ENCODE assay signal across 1 cellular context in the genomic region with DNA sequence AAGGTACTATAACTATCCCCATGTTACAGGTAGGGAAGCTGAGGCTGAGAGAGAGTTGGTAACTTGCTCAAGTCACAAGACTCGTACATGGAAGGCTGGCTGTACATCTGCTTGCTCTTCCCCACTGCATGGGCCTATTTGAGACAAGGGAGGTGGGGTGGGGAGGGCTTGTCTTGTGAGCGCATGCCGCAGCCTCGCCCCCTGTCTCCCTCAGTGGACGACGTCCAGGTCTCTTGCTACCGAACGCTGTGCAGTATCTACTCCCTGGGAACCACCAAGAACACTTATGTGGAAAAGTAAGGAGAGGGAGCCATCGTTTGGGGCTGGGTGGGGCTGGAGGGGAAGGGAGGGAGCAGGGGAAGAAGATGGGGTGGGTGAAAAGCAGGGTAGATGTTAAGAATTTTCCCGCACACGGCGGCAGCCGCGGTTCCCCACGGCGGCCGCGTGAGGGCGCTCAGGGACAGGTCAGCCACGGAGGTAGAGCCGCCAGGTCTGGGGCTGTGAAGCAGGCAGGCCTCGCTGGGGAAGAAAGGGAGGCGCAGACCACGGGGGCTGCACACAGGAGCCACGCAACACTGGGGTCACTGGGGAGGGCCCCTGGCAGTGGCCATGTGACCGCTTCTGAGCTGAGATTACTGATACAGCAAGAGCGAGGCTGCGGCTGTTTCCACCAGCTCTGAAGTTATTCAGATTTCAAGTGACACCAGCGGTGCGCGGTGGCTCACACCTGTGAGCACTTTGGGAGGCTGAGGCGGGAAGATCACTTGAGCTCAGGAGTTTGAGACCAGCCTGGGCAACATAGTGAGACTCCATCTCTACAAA.
TF ChIP-seq lines count a peak whose summit lies in the region.

No MANE protein-coding gene starts in this region.

TF ChIP-seq in HEK293, 187 proteins besides CTCF, POLR2A, EP300 and RAD21 (continued from another document and continues in another):
- TF ChIP-seq, protein P1, sequence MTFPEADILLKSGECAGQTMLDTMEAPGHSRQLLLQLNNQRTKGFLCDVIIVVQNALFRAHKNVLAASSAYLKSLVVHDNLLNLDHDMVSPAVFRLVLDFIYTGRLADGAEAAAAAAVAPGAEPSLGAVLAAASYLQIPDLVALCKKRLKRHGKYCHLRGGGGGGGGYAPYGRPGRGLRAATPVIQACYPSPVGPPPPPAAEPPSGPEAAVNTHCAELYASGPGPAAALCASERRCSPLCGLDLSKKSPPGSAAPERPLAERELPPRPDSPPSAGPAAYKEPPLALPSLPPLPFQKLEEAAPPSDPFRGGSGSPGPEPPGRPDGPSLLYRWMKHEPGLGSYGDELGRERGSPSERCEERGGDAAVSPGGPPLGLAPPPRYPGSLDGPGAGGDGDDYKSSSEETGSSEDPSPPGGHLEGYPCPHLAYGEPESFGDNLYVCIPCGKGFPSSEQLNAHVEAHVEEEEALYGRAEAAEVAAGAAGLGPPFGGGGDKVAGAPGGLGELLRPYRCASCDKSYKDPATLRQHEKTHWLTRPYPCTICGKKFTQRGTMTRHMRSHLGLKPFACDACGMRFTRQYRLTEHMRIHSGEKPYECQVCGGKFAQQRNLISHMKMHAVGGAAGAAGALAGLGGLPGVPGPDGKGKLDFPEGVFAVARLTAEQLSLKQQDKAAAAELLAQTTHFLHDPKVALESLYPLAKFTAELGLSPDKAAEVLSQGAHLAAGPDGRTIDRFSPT (tag by site-specific recombination; IDR thresholded peaks at IDR 0.05), result no peak
- TF ChIP-seq, protein P2, sequence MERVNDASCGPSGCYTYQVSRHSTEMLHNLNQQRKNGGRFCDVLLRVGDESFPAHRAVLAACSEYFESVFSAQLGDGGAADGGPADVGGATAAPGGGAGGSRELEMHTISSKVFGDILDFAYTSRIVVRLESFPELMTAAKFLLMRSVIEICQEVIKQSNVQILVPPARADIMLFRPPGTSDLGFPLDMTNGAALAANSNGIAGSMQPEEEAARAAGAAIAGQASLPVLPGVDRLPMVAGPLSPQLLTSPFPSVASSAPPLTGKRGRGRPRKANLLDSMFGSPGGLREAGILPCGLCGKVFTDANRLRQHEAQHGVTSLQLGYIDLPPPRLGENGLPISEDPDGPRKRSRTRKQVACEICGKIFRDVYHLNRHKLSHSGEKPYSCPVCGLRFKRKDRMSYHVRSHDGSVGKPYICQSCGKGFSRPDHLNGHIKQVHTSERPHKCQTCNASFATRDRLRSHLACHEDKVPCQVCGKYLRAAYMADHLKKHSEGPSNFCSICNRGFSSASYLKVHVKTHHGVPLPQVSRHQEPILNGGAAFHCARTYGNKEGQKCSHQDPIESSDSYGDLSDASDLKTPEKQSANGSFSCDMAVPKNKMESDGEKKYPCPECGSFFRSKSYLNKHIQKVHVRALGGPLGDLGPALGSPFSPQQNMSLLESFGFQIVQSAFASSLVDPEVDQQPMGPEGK (tag by site-specific recombination; IDR thresholded peaks at IDR 0.05), result peak; percentile 83
- TF ChIP-seq ZNF555 (tag by site-specific recombination; conservative IDR thresholded peaks at IDR 0.05) (no peak), ZNF335 (tag by site-specific recombination; conservative IDR thresholded peaks at IDR 0.05) (no peak), IKZF3 (tag by site-specific recombination; IDR thresholded peaks at IDR 0.05) (no peak), ZNF585B (tag by site-specific recombination; IDR thresholded peaks at IDR 0.05) (no peak), ZNF274 (IDR thresholded peaks at IDR 0.05; ENCODE audit: low read length) (no peak), ZNF274 (tag by site-specific recombination; IDR thresholded peaks at IDR 0.05; ENCODE audit: borderline replicate concordance) (no peak), ZNF514 (tag by site-specific recombination; IDR thresholded peaks at IDR 0.05) (no peak), ZNF112 (tag by site-specific recombination; IDR thresholded peaks at IDR 0.05) (no peak), HOXA7 (CRISPR knock-in tag; IDR thresholded peaks at IDR 0.05; ENCODE audit: borderline replicate concordance) (no peak), ZNF239 (tag by site-specific recombination; IDR thresholded peaks at IDR 0.05) (no peak), ZNF174 (tag by site-specific recombination; IDR thresholded peaks at IDR 0.05) (no peak), ZNF214 (tag by site-specific recombination; IDR thresholded peaks at IDR 0.05; ENCODE audit: borderline replicate concordance) (no peak), MYNN (tag by site-specific recombination; IDR thresholded peaks at IDR 0.05; ENCODE audit: borderline replicate concordance) (no peak), ZSCAN23 (tag by site-specific recombination; IDR thresholded peaks at IDR 0.05) (no peak), ZBTB20 (tag by site-specific recombination; IDR thresholded peaks at IDR 0.05) (peak; percentile 54; the same call in 1 of the 2 replicates), ZBTB1 (tag by site-specific recombination; IDR thresholded peaks at IDR 0.05) (no peak), ZSCAN30 (tag by site-specific recombination; IDR thresholded peaks at IDR 0.05) (no peak; the same call in 1 of the 2 replicates), YY1 (tag by site-specific recombination; IDR thresholded peaks at IDR 0.05) (0 out of 2 replicates have a peak, but pooled peaks have one; percentile 14), ZNF354C (tag by site-specific recombination; IDR thresholded peaks at IDR 0.05; ENCODE audit: borderline replicate concordance, low read depth) (no peak), OSR2 (tag by site-specific recombination; IDR thresholded peaks at IDR 0.05) (no peak), SALL2 (tag by site-specific recombination; IDR thresholded peaks at IDR 0.05; ENCODE audit: borderline replicate concordance) (no peak), ZNF510 (tag by site-specific recombination; IDR thresholded peaks at IDR 0.05; ENCODE audit: insufficient replicate concordance) (no peak), ZFP37 (tag by site-specific recombination; IDR thresholded peaks at IDR 0.05) (no peak), ZNF138 (tag by site-specific recombination; IDR thresholded peaks at IDR 0.05; ENCODE audit: borderline replicate concordance) (no peak), ZNF302 (tag by site-specific recombination; IDR thresholded peaks at IDR 0.05; ENCODE audit: low read depth) (no peak), OVOL3 (tag by site-specific recombination; IDR thresholded peaks at IDR 0.05) (no peak), ZNF843 (tag by site-specific recombination; IDR thresholded peaks at IDR 0.05) (no peak), ZNF571 (tag by site-specific recombination; IDR thresholded peaks at IDR 0.05) (no peak), ZNF266 (tag by site-specific recombination; IDR thresholded peaks at IDR 0.05; ENCODE audit: low read depth) (no peak)
- TF ChIP-seq, protein P3, sequence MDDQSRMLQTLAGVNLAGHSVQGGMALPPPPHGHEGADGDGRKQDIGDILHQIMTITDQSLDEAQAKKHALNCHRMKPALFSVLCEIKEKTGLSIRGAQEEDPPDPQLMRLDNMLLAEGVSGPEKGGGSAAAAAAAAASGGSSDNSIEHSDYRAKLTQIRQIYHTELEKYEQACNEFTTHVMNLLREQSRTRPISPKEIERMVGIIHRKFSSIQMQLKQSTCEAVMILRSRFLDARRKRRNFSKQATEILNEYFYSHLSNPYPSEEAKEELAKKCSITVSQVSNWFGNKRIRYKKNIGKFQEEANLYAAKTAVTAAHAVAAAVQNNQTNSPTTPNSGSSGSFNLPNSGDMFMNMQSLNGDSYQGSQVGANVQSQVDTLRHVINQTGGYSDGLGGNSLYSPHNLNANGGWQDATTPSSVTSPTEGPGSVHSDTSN (CRISPR knock-in tag; IDR thresholded peaks at IDR 0.05), result no peak
- TF ChIP-seq, protein P4, sequence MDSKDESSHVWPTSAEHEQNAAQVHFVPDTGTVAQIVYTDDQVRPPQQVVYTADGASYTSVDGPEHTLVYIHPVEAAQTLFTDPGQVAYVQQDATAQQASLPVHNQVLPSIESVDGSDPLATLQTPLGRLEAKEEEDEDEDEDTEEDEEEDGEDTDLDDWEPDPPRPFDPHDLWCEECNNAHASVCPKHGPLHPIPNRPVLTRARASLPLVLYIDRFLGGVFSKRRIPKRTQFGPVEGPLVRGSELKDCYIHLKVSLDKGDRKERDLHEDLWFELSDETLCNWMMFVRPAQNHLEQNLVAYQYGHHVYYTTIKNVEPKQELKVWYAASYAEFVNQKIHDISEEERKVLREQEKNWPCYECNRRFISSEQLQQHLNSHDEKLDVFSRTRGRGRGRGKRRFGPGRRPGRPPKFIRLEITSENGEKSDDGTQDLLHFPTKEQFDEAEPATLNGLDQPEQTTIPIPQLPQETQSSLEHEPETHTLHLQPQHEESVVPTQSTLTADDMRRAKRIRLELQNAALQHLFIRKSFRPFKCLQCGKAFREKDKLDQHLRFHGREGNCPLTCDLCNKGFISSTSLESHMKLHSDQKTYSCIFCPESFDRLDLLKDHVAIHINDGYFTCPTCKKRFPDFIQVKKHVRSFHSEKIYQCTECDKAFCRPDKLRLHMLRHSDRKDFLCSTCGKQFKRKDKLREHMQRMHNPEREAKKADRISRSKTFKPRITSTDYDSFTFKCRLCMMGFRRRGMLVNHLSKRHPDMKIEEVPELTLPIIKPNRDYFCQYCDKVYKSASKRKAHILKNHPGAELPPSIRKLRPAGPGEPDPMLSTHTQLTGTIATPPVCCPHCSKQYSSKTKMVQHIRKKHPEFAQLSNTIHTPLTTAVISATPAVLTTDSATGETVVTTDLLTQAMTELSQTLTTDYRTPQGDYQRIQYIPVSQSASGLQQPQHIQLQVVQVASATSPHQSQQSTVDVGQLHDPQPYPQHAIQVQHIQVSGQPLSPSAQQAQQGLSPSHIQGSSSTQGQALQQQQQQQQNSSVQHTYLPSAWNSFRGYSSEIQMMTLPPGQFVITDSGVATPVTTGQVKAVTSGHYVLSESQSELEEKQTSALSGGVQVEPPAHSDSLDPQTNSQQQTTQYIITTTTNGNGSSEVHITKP (tag by site-specific recombination; IDR thresholded peaks at IDR 0.05), result peak; percentile 51; the same call in 1 of the 2 replicates
- TF ChIP-seq, protein P5, sequence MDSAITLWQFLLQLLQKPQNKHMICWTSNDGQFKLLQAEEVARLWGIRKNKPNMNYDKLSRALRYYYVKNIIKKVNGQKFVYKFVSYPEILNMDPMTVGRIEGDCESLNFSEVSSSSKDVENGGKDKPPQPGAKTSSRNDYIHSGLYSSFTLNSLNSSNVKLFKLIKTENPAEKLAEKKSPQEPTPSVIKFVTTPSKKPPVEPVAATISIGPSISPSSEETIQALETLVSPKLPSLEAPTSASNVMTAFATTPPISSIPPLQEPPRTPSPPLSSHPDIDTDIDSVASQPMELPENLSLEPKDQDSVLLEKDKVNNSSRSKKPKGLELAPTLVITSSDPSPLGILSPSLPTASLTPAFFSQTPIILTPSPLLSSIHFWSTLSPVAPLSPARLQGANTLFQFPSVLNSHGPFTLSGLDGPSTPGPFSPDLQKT (IDR thresholded peaks at IDR 0.05; ENCODE audit: borderline replicate concordance, low read depth, low read length), result no peak
- TF ChIP-seq, protein P6, sequence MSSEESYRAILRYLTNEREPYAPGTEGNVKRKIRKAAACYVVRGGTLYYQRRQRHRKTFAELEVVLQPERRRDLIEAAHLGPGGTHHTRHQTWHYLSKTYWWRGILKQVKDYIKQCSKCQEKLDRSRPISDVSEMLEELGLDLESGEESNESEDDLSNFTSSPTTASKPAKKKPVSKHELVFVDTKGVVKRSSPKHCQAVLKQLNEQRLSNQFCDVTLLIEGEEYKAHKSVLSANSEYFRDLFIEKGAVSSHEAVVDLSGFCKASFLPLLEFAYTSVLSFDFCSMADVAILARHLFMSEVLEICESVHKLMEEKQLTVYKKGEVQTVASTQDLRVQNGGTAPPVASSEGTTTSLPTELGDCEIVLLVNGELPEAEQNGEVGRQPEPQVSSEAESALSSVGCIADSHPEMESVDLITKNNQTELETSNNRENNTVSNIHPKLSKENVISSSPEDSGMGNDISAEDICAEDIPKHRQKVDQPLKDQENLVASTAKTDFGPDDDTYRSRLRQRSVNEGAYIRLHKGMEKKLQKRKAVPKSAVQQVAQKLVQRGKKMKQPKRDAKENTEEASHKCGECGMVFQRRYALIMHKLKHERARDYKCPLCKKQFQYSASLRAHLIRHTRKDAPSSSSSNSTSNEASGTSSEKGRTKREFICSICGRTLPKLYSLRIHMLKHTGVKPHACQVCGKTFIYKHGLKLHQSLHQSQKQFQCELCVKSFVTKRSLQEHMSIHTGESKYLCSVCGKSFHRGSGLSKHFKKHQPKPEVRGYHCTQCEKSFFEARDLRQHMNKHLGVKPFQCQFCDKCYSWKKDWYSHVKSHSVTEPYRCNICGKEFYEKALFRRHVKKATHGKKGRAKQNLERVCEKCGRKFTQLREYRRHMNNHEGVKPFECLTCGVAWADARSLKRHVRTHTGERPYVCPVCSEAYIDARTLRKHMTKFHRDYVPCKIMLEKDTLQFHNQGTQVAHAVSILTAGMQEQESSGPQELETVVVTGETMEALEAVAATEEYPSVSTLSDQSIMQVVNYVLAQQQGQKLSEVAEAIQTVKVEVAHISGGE (tag by site-specific recombination; conservative IDR thresholded peaks at IDR 0.05; ENCODE audit: low read depth), result no peak
- TF ChIP-seq, protein P7, sequence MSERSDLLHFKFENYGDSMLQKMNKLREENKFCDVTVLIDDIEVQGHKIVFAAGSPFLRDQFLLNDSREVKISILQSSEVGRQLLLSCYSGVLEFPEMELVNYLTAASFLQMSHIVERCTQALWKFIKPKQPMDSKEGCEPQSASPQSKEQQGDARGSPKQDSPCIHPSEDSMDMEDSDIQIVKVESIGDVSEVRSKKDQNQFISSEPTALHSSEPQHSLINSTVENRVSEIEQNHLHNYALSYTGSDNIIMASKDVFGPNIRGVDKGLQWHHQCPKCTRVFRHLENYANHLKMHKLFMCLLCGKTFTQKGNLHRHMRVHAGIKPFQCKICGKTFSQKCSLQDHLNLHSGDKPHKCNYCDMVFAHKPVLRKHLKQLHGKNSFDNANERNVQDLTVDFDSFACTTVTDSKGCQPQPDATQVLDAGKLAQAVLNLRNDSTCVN (tag by site-specific recombination; optimal IDR thresholded peaks at IDR 0.05), result peak; percentile 7
- TF ChIP-seq, protein P8, sequence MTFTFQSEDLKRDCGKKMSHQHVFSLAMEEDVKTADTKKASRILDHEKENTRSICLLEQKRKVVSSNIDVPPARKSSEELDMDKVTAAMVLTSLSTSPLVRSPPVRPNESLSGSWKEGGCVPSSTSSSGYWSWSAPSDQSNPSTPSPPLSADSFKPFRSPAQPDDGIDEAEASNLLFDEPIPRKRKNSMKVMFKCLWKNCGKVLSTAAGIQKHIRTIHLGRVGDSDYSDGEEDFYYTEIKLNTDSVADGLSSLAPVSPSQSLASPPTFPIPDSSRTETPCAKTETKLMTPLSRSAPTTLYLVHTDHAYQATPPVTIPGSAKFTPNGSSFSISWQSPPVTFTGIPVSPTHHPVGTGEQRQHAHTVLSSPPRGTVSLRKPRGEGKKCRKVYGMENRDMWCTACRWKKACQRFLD (tag by site-specific recombination; IDR thresholded peaks at IDR 0.05), result no peak
- TF ChIP-seq, protein P9, sequence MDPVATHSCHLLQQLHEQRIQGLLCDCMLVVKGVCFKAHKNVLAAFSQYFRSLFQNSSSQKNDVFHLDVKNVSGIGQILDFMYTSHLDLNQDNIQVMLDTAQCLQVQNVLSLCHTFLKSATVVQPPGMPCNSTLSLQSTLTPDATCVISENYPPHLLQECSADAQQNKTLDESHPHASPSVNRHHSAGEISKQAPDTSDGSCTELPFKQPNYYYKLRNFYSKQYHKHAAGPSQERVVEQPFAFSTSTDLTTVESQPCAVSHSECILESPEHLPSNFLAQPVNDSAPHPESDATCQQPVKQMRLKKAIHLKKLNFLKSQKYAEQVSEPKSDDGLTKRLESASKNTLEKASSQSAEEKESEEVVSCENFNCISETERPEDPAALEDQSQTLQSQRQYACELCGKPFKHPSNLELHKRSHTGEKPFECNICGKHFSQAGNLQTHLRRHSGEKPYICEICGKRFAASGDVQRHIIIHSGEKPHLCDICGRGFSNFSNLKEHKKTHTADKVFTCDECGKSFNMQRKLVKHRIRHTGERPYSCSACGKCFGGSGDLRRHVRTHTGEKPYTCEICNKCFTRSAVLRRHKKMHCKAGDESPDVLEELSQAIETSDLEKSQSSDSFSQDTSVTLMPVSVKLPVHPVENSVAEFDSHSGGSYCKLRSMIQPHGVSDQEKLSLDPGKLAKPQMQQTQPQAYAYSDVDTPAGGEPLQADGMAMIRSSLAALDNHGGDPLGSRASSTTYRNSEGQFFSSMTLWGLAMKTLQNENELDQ (tag by site-specific recombination; IDR thresholded peaks at IDR 0.05; ENCODE audit: low read depth), result no peak
